Comparison of ENCODE assay signal across 8 cellular contexts in the genomic region with DNA sequence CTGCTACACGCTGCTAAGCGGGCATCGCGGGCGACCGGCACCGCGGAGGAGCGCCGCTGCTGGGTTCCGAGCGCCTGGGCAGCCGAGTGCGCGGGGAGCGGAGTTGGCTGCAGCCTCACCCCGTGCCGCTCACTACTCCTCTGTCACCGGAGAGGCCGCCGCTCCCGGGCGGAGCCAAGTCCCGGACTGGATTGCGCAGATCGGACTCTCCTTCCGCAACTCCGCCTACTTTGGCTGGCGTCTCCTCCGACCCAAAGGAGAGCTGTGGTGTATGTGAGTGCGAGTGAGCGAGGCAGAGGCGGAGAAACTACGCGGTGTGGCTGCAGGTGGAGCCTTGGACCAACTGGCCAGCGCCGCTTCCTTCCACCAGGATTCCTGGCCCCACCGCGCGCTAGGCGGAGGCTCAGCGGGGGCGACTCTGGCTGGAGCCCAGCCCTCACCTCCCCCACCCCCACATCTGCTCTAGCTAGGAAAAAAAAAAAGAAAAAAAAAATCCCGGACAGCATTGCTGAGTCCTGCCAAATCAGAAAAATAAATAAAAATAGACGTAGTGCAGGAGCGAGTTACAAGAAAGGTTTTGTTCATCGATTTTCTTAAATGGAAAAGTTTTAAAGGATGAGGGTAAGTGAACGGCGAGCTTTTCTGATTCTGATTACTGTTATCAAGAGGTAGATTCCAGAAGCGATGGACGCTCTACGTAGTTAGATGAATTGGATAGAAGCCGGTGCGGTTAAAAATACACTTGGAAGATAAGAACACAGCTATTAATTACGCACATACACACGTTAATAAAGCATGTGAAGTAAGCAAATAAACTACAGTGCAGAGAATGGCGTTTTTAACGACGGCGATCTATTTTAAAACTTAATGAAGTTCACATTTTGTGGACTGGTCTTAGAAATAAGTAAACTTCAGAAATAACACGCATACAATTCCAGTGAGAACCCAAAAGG. TPM values are rescaled to one million over a fixed set of nuclear protein-coding genes. Genes with fewer than 3 reads are reported as not detected.
DNase-seq lines count a peak whose midpoint lies in the region; ATAC-seq and TF ChIP-seq lines count a peak whose summit lies in the region.

A gene with protein sequence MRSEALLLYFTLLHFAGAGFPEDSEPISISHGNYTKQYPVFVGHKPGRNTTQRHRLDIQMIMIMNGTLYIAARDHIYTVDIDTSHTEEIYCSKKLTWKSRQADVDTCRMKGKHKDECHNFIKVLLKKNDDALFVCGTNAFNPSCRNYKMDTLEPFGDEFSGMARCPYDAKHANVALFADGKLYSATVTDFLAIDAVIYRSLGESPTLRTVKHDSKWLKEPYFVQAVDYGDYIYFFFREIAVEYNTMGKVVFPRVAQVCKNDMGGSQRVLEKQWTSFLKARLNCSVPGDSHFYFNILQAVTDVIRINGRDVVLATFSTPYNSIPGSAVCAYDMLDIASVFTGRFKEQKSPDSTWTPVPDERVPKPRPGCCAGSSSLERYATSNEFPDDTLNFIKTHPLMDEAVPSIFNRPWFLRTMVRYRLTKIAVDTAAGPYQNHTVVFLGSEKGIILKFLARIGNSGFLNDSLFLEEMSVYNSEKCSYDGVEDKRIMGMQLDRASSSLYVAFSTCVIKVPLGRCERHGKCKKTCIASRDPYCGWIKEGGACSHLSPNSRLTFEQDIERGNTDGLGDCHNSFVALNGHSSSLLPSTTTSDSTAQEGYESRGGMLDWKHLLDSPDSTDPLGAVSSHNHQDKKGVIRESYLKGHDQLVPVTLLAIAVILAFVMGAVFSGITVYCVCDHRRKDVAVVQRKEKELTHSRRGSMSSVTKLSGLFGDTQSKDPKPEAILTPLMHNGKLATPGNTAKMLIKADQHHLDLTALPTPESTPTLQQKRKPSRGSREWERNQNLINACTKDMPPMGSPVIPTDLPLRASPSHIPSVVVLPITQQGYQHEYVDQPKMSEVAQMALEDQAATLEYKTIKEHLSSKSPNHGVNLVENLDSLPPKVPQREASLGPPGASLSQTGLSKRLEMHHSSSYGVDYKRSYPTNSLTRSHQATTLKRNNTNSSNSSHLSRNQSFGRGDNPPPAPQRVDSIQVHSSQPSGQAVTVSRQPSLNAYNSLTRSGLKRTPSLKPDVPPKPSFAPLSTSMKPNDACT (minus strand): TSS at position 142 of the 953 bp plus-strand sequence. CDS start 69,879 bp downstream, outside the sequence.

- CTCF ChIA-PET in A673 (lab: Charles Lee), result interaction anchor here (0.5 to 0.6 kb wide), 3 partner anchors 410 to 745 kb away, joined by 3 to 7 read pairs (median 4); no protein-coding TSS in a partner anchor

- 0 to 2% methylated on average over 37 to 61 of the region's 61 CpGs for WGBS in lower leg skin, 2 donors

- ATAC-seq in GM18505 (IDR thresholded peaks at IDR 0.05; ENCODE audit: unreplicated experiment) (peak; percentile 62), HG02884 (IDR thresholded peaks at IDR 0.05; ENCODE audit: unreplicated experiment) (peak; percentile 45)
- ATAC-seq in effector memory CD8-positive, alpha-beta T cell (replicated peaks), result no peak

- H3K27ac Mint-ChIP-seq in effector memory CD8-positive, alpha-beta T cell, result no peak within 1 kb of the TSS

- no peaks in the 10 kb centered on the region for H3K9me3 Mint-ChIP-seq in effector memory CD8-positive, alpha-beta T cell

- peaks cover 15% of the 10 kb centered on the region in 2 donors for H3K4me1 Mint-ChIP-seq in effector memory CD8-positive, alpha-beta T cell (ENCODE audit: low read depth in 2 of 2)

- H3K4me3 Mint-ChIP-seq in effector memory CD8-positive, alpha-beta T cell, result peak within 1 kb of the TSS; percentile 59 to 74

- DNase-seq in A673 (ENCODE audit: low spot score) (peak; percentile 91), NCI-H187 (lab: John Stamatoyannopoulos, UW) (peak; percentile 72 to 74), WERI-Rb-1 (peak; percentile 97), lower leg skin (ENCODE audit: low spot score in 2 of 2) (peak; percentile 85 to 97)
- no peak for DNase-seq in effector memory CD8-positive, alpha-beta T cell
- DNase-seq in stimulated activated CD4-positive, alpha-beta T cell treated with anti-CD3 and anti-CD28 coated beads, Interleukin-4, amount 100 ng/mL, for 24 hours, result peak; percentile 47

- no TSS peak for BruUV-seq in A673 (replicated peaks; lab: Mats Ljungman, UMichigan)

- H3K4me3 ChIP-seq in A673 (ENCODE audit: low read depth, low read length, poor library complexity, severe bottlenecking), result peak within 1 kb of the TSS; percentile 61
- peak within 1 kb of the TSS; percentile 55 for H3K4me3 ChIP-seq in WERI-Rb-1 (ENCODE audit: low read depth, low read length)
- peak within 1 kb of the TSS; percentile 51 for H3K4me3 ChIP-seq in lower leg skin (ENCODE audit: low read depth, poor library complexity, severe bottlenecking)

- TF ChIP-seq CTCF in A673 (conservative IDR thresholded peaks at IDR 0.05; ENCODE audit: low read depth, low read length), result no peak
- TF ChIP-seq CTCF in WERI-Rb-1 (IDR thresholded peaks at IDR 0.05; ENCODE audit: low read depth, low read length), result peak; percentile 34
- TF ChIP-seq CTCF in lower leg skin (IDR thresholded peaks at IDR 0.05), result no peak

- intact Hi-C loops in A673 (cut with micrococcal nuclease; ENCODE audit: unreplicated experiment) (loop anchor here (2.0 to 10.0 kb wide), 4 partner anchors 80 to 500 kb away; no protein-coding TSS in a partner anchor), lower leg skin (cut with DNase I; ENCODE audit: low total_unique reads) (no loop called here)

- H3K36me3 ChIP-seq in A673 (ENCODE audit: insufficient read depth, low read length, poor library complexity, severe bottlenecking), result no peaks in the 10 kb centered on the region
- H3K36me3 ChIP-seq in WERI-Rb-1, result no peaks in the 10 kb centered on the region

- TF ChIP-seq POLR2A in GM18505 (IDR thresholded peaks at IDR 0.05; ENCODE audit: borderline replicate concordance, extremely low read depth, insufficient read depth, insufficient read length) (peak; percentile 46), lower leg skin (IDR thresholded peaks at IDR 0.05) (no peak)

- POLR2A ChIA-PET in A673 (lab: Charles Lee; ENCODE audit: low non-redundant PET), result interaction anchor here (0.5 kb wide), 2 partner anchors 35 to 438 kb away, joined by 3 read pairs; no protein-coding TSS in a partner anchor

- H3K27ac ChIP-seq in A673 (ENCODE audit: low read depth, low read length, poor library complexity, severe bottlenecking) (no peak within 1 kb of the TSS), WERI-Rb-1 (peak within 1 kb of the TSS; percentile 46)

- no peaks in the 10 kb centered on the region for H3K9me3 ChIP-seq in A673 (ENCODE audit: low read depth, low read length, poor library complexity, severe bottlenecking)
- H3K9me3 ChIP-seq in WERI-Rb-1 (ENCODE audit: severe bottlenecking), result no peaks in the 10 kb centered on the region

- peaks cover 39% of the 10 kb centered on the region for H3K27me3 ChIP-seq in A673 (replicated peaks; ENCODE audit: insufficient read depth, low read depth, low read length, poor library complexity)
- no peaks in the 10 kb centered on the region for H3K27me3 ChIP-seq in WERI-Rb-1 (ENCODE audit: insufficient read depth, low read depth, severe bottlenecking)

- H3K36me3 Mint-ChIP-seq in effector memory CD8-positive, alpha-beta T cell (ENCODE audit: insufficient read depth), result peaks cover 2% of the 10 kb centered on the region

- peaks cover 69 to 71% of the 10 kb centered on the region in 2 donors for H3K27me3 Mint-ChIP-seq in effector memory CD8-positive, alpha-beta T cell

- H3K4me1 ChIP-seq in A673 (ENCODE audit: insufficient read depth, low read length, poor library complexity, severe bottlenecking), result peaks cover 14% of the 10 kb centered on the region

RNA-seq across cellular contexts. Expression of the gene that starts here (rescaled TPM):
- total RNA-seq in A673 (2021), result 10.6 and 13.5 TPM in 2 replicates
- total RNA-seq in lower leg skin, result 10 to 100 TPM in 2 of 4 donors, 1 to 10 TPM in 2; 7.0 to 21.8 (median 10.1) TPM

Comparison
In these comparisons a context has a peak if more than half of its experiments do, and no peak if none do; other contexts are left out.
1. DNase-seq: peak in A673 (single experiment), NCI-H187 (2 of 2), WERI-Rb-1 (single experiment), lower leg skin (2 of 2) and stimulated activated CD4-positive, alpha-beta T cell treated with anti-CD3 and anti-CD28 coated beads, Interleukin-4, amount 100 ng/mL, for 24 hours (single experiment); none in effector memory CD8-positive, alpha-beta T cell (0 of 3).
2. Peak in every context shown above with its lines, with median percentiles within 50 percentile points of each other: H3K4me3 ChIP-seq.